In genomic region chr7:92447239-92448184, GRCh38 we compare ENCODE assay signal across 1 cellular context.
TF ChIP-seq lines count a peak whose summit lies in the region.

A gene with protein sequence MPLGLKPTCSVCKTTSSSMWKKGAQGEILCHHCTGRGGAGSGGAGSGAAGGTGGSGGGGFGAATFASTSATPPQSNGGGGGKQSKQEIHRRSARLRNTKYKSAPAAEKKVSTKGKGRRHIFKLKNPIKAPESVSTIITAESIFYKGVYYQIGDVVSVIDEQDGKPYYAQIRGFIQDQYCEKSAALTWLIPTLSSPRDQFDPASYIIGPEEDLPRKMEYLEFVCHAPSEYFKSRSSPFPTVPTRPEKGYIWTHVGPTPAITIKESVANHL (plus strand): TSS chr7:92447482. CDS start chr7:92447730, 248 bp downstream.

TF ChIP-seq in HepG2, 621 proteins besides CTCF, POLR2A, EP300 and RAD21 (continued from another document and continues in another):
- TF ChIP-seq, protein P1, sequence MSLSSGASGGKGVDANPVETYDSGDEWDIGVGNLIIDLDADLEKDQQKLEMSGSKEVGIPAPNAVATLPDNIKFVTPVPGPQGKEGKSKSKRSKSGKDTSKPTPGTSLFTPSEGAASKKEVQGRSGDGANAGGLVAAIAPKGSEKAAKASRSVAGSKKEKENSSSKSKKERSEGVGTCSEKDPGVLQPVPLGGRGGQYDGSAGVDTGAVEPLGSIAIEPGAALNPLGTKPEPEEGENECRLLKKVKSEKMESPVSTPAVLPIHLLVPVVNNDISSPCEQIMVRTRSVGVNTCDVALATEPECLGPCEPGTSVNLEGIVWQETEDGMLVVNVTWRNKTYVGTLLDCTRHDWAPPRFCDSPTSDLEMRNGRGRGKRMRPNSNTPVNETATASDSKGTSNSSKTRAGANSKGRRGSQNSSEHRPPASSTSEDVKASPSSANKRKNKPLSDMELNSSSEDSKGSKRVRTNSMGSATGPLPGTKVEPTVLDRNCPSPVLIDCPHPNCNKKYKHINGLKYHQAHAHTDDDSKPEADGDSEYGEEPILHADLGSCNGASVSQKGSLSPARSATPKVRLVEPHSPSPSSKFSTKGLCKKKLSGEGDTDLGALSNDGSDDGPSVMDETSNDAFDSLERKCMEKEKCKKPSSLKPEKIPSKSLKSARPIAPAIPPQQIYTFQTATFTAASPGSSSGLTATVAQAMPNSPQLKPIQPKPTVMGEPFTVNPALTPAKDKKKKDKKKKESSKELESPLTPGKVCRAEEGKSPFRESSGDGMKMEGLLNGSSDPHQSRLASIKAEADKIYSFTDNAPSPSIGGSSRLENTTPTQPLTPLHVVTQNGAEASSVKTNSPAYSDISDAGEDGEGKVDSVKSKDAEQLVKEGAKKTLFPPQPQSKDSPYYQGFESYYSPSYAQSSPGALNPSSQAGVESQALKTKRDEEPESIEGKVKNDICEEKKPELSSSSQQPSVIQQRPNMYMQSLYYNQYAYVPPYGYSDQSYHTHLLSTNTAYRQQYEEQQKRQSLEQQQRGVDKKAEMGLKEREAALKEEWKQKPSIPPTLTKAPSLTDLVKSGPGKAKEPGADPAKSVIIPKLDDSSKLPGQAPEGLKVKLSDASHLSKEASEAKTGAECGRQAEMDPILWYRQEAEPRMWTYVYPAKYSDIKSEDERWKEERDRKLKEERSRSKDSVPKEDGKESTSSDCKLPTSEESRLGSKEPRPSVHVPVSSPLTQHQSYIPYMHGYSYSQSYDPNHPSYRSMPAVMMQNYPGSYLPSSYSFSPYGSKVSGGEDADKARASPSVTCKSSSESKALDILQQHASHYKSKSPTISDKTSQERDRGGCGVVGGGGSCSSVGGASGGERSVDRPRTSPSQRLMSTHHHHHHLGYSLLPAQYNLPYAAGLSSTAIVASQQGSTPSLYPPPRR (CRISPR knock-in tag; IDR thresholded peaks at IDR 0.05; ENCODE audit: borderline replicate concordance) = peak; percentile 69; the same call in 1 of the 2 replicates
- TF ChIP-seq, protein P2, sequence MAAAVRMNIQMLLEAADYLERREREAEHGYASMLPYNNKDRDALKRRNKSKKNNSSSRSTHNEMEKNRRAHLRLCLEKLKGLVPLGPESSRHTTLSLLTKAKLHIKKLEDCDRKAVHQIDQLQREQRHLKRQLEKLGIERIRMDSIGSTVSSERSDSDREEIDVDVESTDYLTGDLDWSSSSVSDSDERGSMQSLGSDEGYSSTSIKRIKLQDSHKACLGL (CRISPR knock-in tag; IDR thresholded peaks at IDR 0.05) = peak; percentile 75
- TF ChIP-seq EED (CRISPR knock-in tag; IDR thresholded peaks at IDR 0.05) = peak; percentile 75
- 0 out of 2 replicates have a peak, but pooled peaks have one; percentile 71 for TF ChIP-seq CREBL2 (CRISPR knock-in tag; IDR thresholded peaks at IDR 0.05; ENCODE audit: borderline replicate concordance)
- TF ChIP-seq, protein P3, sequence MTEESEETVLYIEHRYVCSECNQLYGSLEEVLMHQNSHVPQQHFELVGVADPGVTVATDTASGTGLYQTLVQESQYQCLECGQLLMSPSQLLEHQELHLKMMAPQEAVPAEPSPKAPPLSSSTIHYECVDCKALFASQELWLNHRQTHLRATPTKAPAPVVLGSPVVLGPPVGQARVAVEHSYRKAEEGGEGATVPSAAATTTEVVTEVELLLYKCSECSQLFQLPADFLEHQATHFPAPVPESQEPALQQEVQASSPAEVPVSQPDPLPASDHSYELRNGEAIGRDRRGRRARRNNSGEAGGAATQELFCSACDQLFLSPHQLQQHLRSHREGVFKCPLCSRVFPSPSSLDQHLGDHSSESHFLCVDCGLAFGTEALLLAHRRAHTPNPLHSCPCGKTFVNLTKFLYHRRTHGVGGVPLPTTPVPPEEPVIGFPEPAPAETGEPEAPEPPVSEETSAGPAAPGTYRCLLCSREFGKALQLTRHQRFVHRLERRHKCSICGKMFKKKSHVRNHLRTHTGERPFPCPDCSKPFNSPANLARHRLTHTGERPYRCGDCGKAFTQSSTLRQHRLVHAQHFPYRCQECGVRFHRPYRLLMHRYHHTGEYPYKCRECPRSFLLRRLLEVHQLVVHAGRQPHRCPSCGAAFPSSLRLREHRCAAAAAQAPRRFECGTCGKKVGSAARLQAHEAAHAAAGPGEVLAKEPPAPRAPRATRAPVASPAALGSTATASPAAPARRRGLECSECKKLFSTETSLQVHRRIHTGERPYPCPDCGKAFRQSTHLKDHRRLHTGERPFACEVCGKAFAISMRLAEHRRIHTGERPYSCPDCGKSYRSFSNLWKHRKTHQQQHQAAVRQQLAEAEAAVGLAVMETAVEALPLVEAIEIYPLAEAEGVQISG (CRISPR knock-in tag; IDR thresholded peaks at IDR 0.05) = peak; percentile 86
- peak; percentile 57; the same call in 1 of the 2 replicates for TF ChIP-seq PRDM15 (CRISPR knock-in tag; IDR thresholded peaks at IDR 0.05)
- TF ChIP-seq ZFP1 (CRISPR knock-in tag; IDR thresholded peaks at IDR 0.05) = peak; percentile 54; the same call in 1 of the 2 replicates
- TF ChIP-seq ZNF563 (CRISPR knock-in tag; IDR thresholded peaks at IDR 0.05) = peak; percentile 47; the same call in 1 of the 2 replicates
- peak; percentile 85 for TF ChIP-seq ZNF891 (CRISPR knock-in tag; IDR thresholded peaks at IDR 0.05)
- peak; percentile 93 for TF ChIP-seq GABPA (IDR thresholded peaks at IDR 0.05; ENCODE audit: low read depth, low read length)
- TF ChIP-seq GABPA (CRISPR knock-in tag; IDR thresholded peaks at IDR 0.05; ENCODE audit: low read depth) = peak; percentile 95
- TF ChIP-seq RBM39 (IDR thresholded peaks at IDR 0.05; ENCODE audit: low read depth, low read length, poor library complexity, severe bottlenecking) = peak; percentile 79
- TF ChIP-seq SP4 (CRISPR knock-in tag; IDR thresholded peaks at IDR 0.05) = peak; percentile 67; the same call in 1 of the 2 replicates
- no peak for TF ChIP-seq SRSF4 (IDR thresholded peaks at IDR 0.05; ENCODE audit: low read depth, low read length, poor library complexity, severe bottlenecking)
- TF ChIP-seq HDAC2 (CRISPR knock-in tag; IDR thresholded peaks at IDR 0.05) = peak; percentile 52; the same call in 1 of the 2 replicates
- peak; percentile 33; the same call in 1 of the 2 replicates for TF ChIP-seq ZNF770 (CRISPR knock-in tag; IDR thresholded peaks at IDR 0.05)
- TF ChIP-seq, protein P4, sequence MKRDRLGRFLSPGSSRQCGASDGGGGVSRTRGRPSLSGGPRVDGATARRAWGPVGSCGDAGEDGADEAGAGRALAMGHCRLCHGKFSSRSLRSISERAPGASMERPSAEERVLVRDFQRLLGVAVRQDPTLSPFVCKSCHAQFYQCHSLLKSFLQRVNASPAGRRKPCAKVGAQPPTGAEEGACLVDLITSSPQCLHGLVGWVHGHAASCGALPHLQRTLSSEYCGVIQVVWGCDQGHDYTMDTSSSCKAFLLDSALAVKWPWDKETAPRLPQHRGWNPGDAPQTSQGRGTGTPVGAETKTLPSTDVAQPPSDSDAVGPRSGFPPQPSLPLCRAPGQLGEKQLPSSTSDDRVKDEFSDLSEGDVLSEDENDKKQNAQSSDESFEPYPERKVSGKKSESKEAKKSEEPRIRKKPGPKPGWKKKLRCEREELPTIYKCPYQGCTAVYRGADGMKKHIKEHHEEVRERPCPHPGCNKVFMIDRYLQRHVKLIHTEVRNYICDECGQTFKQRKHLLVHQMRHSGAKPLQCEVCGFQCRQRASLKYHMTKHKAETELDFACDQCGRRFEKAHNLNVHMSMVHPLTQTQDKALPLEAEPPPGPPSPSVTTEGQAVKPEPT (CRISPR knock-in tag; IDR thresholded peaks at IDR 0.05; ENCODE audit: low read depth) = peak; percentile 85
- peak; percentile 69; the same call in 1 of the 2 replicates for TF ChIP-seq ZSCAN20 (CRISPR knock-in tag; IDR thresholded peaks at IDR 0.05; ENCODE audit: borderline replicate concordance)
- peak; percentile 58; the same call in 1 of the 2 replicates for TF ChIP-seq ZNF280B (CRISPR knock-in tag; IDR thresholded peaks at IDR 0.05; ENCODE audit: borderline replicate concordance)
- TF ChIP-seq KLF13 (CRISPR knock-in tag; IDR thresholded peaks at IDR 0.05) = no peak
- TF ChIP-seq MED8 (CRISPR knock-in tag; IDR thresholded peaks at IDR 0.05; ENCODE audit: insufficient replicate concordance) = peak; percentile 66
- TF ChIP-seq HHEX (CRISPR knock-in tag; IDR thresholded peaks at IDR 0.05) = no peak
- peak; percentile 82; the same call in 1 of the 2 replicates for TF ChIP-seq BORCS8-MEF2B (CRISPR knock-in tag; IDR thresholded peaks at IDR 0.05)
- TF ChIP-seq POGZ (CRISPR knock-in tag; IDR thresholded peaks at IDR 0.05) = peak; percentile 89
- peak; percentile 52; the same call in 1 of the 2 replicates for TF ChIP-seq ZBTB38 (CRISPR knock-in tag; IDR thresholded peaks at IDR 0.05)
- TF ChIP-seq, protein P5, sequence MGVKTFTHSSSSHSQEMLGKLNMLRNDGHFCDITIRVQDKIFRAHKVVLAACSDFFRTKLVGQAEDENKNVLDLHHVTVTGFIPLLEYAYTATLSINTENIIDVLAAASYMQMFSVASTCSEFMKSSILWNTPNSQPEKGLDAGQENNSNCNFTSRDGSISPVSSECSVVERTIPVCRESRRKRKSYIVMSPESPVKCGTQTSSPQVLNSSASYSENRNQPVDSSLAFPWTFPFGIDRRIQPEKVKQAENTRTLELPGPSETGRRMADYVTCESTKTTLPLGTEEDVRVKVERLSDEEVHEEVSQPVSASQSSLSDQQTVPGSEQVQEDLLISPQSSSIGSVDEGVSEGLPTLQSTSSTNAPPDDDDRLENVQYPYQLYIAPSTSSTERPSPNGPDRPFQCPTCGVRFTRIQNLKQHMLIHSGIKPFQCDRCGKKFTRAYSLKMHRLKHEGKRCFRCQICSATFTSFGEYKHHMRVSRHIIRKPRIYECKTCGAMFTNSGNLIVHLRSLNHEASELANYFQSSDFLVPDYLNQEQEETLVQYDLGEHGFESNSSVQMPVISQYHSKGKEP (CRISPR knock-in tag; IDR thresholded peaks at IDR 0.05) = 0 out of 2 replicates have a peak, but pooled peaks have one; percentile 56
- TF ChIP-seq ZSCAN12 (CRISPR knock-in tag; IDR thresholded peaks at IDR 0.05) = peak; percentile 76; the same call in 1 of the 2 replicates
- TF ChIP-seq ATF5 (CRISPR knock-in tag; IDR thresholded peaks at IDR 0.05; ENCODE audit: low read depth) = no peak
- TF ChIP-seq ZNF143 (CRISPR knock-in tag; IDR thresholded peaks at IDR 0.05) = no peak; the same call in 1 of the 2 replicates
